Comparison of ENCODE assay signal across 8 cellular contexts in genomic region chr13:113951246-113951999, GRCh38. TPM values are rescaled to one million over a fixed set of nuclear protein-coding genes. Genes with fewer than 3 reads are reported as not detected.
DNase-seq lines count a peak whose midpoint lies in the region; ATAC-seq and TF ChIP-seq lines count a peak whose summit lies in the region.

No MANE protein-coding gene starts in this region.

- H3K27ac ChIP-seq in OCI-LY7 (ENCODE audit: low read depth, low read length, poor library complexity, severe bottlenecking) = no peak overlapping the region
- H3K27ac ChIP-seq in parathyroid adenoma = no peak overlapping the region
- H3K27ac ChIP-seq in MM.1S (ENCODE audit: low read length) = no peak overlapping the region

- peak overlapping the region; percentile 32 for H3K4me3 Mint-ChIP-seq in activated naive CD4-positive, alpha-beta T cell treated with anti-CD3 and anti-CD28 coated beads for 36 hours

- H2AFZ ChIP-seq in OCI-LY7 (ENCODE audit: low read length) (no peak overlapping the region), parathyroid adenoma (peak overlapping the region; percentile 50), MM.1S (ENCODE audit: low read length) (no peak overlapping the region)

- DNase-seq in GM13976 (ENCODE audit: low spot score) (peak; percentile 90), OCI-LY7 (ENCODE audit: low spot score) (peak; percentile 39), head of caudate nucleus (peak; percentile 50 to 88 (median 80)), ureter (ENCODE audit: low spot score) (peak; percentile 91), MM.1S (no peak)
- peak; percentile 80 for DNase-seq in activated naive CD4-positive, alpha-beta T cell treated with anti-CD3 and anti-CD28 coated beads for 36 hours

- H3K4me2 ChIP-seq in OCI-LY7 (ENCODE audit: low read length) (no peak overlapping the region), parathyroid adenoma (ENCODE audit: low read length) (peak overlapping the region; percentile 47), MM.1S (ENCODE audit: low read depth, low read length) (no peak overlapping the region)

- peaks cover 15% of the 10 kb centered on the region for H3K36me3 Mint-ChIP-seq in activated naive CD4-positive, alpha-beta T cell treated with anti-CD3 and anti-CD28 coated beads for 36 hours (ENCODE audit: low read depth)

- POLR2A ChIA-PET in OCI-LY7 (lab: Charles Lee) = no interaction called here

- H3K9ac ChIP-seq in parathyroid adenoma = no peak overlapping the region
- no peak overlapping the region for H3K9ac ChIP-seq in MM.1S (ENCODE audit: low read length)

- BruUV-seq in OCI-LY7 (replicated peaks; lab: Mats Ljungman, UMichigan) = no TSS peak

- no peaks in the 10 kb centered on the region for H4K20me1 ChIP-seq in OCI-LY7 (ENCODE audit: insufficient read depth, low read length)
- H4K20me1 ChIP-seq in MM.1S (ENCODE audit: insufficient read depth, low read length) = no peaks in the 10 kb centered on the region

- H3K79me2 ChIP-seq in OCI-LY7 (ENCODE audit: insufficient read depth, low read depth, low read length) (no peaks in the 10 kb centered on the region), parathyroid adenoma (no peaks in the 10 kb centered on the region), MM.1S (ENCODE audit: low read length) (no peaks in the 10 kb centered on the region)

- no peaks in the 10 kb centered on the region for H3K9me2 ChIP-seq in OCI-LY7 (ENCODE audit: insufficient read depth, low read length)
- no peaks in the 10 kb centered on the region for H3K9me2 ChIP-seq in MM.1S (replicated peaks; ENCODE audit: insufficient read depth, low read length)

- H3K27me3 ChIP-seq in parathyroid adenoma (ENCODE audit: control insufficient read depth, insufficient read depth, low read length) = no peaks in the 10 kb centered on the region
- no peaks in the 10 kb centered on the region for H3K27me3 ChIP-seq in MM.1S (replicated peaks; ENCODE audit: insufficient read depth, low read length)

- no peaks in the 10 kb centered on the region for H3K36me3 ChIP-seq in OCI-LY7 (ENCODE audit: insufficient read depth, low read length)
- no peaks in the 10 kb centered on the region for H3K36me3 ChIP-seq in parathyroid adenoma (ENCODE audit: control insufficient read depth, insufficient read depth, low read length)
- no peaks in the 10 kb centered on the region for H3K36me3 ChIP-seq in MM.1S (replicated peaks; ENCODE audit: insufficient read depth, low read length)

- H3K4me1 Mint-ChIP-seq in activated naive CD4-positive, alpha-beta T cell treated with anti-CD3 and anti-CD28 coated beads for 36 hours (ENCODE audit: low read depth) = peaks cover 2% of the 10 kb centered on the region

- CTCF ChIA-PET in OCI-LY7 (lab: Charles Lee; ENCODE audit: unreplicated experiment) = no interaction called here
- CTCF ChIA-PET in activated naive CD4-positive, alpha-beta T cell treated with anti-CD3 and anti-CD28 coated beads for 36 hours (lab: Charles Lee) = no interaction called here

- in situ Hi-C loops in GM13976 (cut with MboI; ENCODE audit: low sequenced_read_pairs, unreplicated experiment) = no loop called here

- no peaks in the 10 kb centered on the region for H3F3A ChIP-seq in MM.1S (ENCODE audit: insufficient read depth, low read length)

- H3K27me3 Mint-ChIP-seq in activated naive CD4-positive, alpha-beta T cell treated with anti-CD3 and anti-CD28 coated beads for 36 hours (ENCODE audit: low read depth) = no peaks in the 10 kb centered on the region

- H3K27ac Mint-ChIP-seq in activated naive CD4-positive, alpha-beta T cell treated with anti-CD3 and anti-CD28 coated beads for 36 hours = no peak overlapping the region

- no peaks in the 10 kb centered on the region for H3K4me1 ChIP-seq in OCI-LY7 (ENCODE audit: insufficient read depth, low read length, poor library complexity, severe bottlenecking)
- no peaks in the 10 kb centered on the region for H3K4me1 ChIP-seq in parathyroid adenoma
- H3K4me1 ChIP-seq in MM.1S (ENCODE audit: low read length) = no peaks in the 10 kb centered on the region

- ATAC-seq in HG02938 (IDR thresholded peaks at IDR 0.05; ENCODE audit: unreplicated experiment) = peak; percentile 67

- H3K4me3 ChIP-seq in OCI-LY7 (ENCODE audit: low read depth, low read length, poor library complexity, severe bottlenecking) = no peak overlapping the region
- no peak overlapping the region for H3K4me3 ChIP-seq in parathyroid adenoma (ENCODE audit: low read depth, low read length)
- no peak overlapping the region for H3K4me3 ChIP-seq in MM.1S (ENCODE audit: low read length)

- H3K9me3 ChIP-seq in OCI-LY7 (ENCODE audit: low read length) (no peaks in the 10 kb centered on the region), parathyroid adenoma (ENCODE audit: control insufficient read depth, low read length) (no peaks in the 10 kb centered on the region), MM.1S (replicated peaks; ENCODE audit: insufficient read depth, low read length) (no peaks in the 10 kb centered on the region)

- intact Hi-C loops in OCI-LY7 (cut with micrococcal nuclease; ENCODE audit: unreplicated experiment) = loop anchor here (2.0 kb wide), 1 partner anchor 275 kb away; no protein-coding TSS in a partner anchor
- intact Hi-C loops in activated naive CD4-positive, alpha-beta T cell treated with anti-CD3 and anti-CD28 coated beads for 36 hours (cut with micrococcal nuclease) = loop anchor here (1.0 kb wide), 2 partner anchors 159 to 275 kb away; no protein-coding TSS in a partner anchor
- intact Hi-C loops in head of caudate nucleus (cut with DNase I) = loop anchor here (2.0 kb wide), 1 partner anchor 275 kb away; no protein-coding TSS in a partner anchor

- peak; percentile 82 for TF ChIP-seq CTCF in GM13976 (IDR thresholded peaks at IDR 0.05; ENCODE audit: borderline replicate concordance, control extremely low read depth, extremely low read depth, insufficient read depth, missing control alignments)
- peak; percentile 64; the same call in 1 of the 2 replicates for TF ChIP-seq CTCF in OCI-LY7 (conservative IDR thresholded peaks at IDR 0.05; ENCODE audit: low read length)
- TF ChIP-seq CTCF in parathyroid adenoma (IDR thresholded peaks at IDR 0.05) = peak; percentile 72
- TF ChIP-seq CTCF in MM.1S (IDR thresholded peaks at IDR 0.05; ENCODE audit: low read length) = no peak

- H3K9me3 Mint-ChIP-seq in activated naive CD4-positive, alpha-beta T cell treated with anti-CD3 and anti-CD28 coated beads for 36 hours = no peaks in the 10 kb centered on the region

RNA-seq across cellular contexts. Expression of gene C13orf46, which starts 22.5 kb away (rescaled TPM):
- total RNA-seq in OCI-LY7 (2014; rRNA removed; shearing (Covaris generic)) = not detected in 2 replicates
- total RNA-seq in OCI-LY7 (2022) (0.09 and 0.21 TPM in 2 replicates), ureter (7.5 TPM)
- total RNA-seq in activated naive CD4-positive, alpha-beta T cell treated with anti-CD3 and anti-CD28 coated beads for 36 hours = 1 to 10 TPM; 1.7 to 1.8 TPM
